ENCODE assay signal across 11 cellular contexts in the genomic region with DNA sequence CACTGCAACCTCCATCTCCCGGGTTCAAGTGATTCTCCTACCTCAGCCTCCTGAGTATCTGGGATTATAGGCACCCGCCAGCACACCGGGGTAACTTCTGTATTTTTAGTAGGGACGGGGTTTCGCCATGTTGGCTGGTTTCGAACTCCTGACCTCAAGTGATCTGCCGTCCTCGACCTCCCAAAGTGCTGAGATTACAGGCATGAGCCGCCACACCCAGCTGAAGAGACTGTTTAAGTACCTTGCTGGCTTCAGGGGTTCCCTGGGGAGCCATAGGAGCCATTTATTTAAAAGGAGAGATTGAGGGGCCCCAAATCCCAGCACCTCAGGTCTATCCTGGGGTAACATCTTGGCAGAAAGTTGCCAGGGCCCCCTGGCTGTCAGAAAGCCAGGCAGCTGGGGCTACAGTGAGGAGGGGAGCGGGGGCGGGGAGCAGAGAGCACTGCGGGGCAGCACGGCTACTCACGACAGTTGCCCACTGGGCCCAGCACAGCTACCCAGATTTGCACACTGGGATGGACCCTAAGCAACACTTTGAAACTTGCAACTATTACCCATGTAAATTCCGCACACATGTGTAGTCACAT. TPM values are rescaled to one million over a fixed set of nuclear protein-coding genes. Genes with fewer than 3 reads are reported as not detected.
DNase-seq lines count a peak whose midpoint lies in the region; ATAC-seq and TF ChIP-seq lines count a peak whose summit lies in the region.
"Had no signal": no experiment of that assay in that cellular context is flagged by ENCODE, and none has a peak within 500 bp of the region (broad histone marks: within the 10 kb centered on the region; RNA-seq: fewer than 3 reads in every experiment).

No MANE protein-coding gene starts in this region.

- no peak overlapping the region for H4K8ac ChIP-seq in IMR-90 (ENCODE audit: low read depth in 2 of 2, low read length in 2 of 2)

- H3K27me3 ChIP-seq in SK-N-SH (ENCODE audit: insufficient read depth): no peaks in the 10 kb centered on the region; the same call in 1 of the 2 replicates
- H3K27me3 ChIP-seq in IMR-90 (ENCODE audit: control insufficient read depth, insufficient read depth, low read length): peaks cover 28% of the 10 kb centered on the region
- H3K27me3 ChIP-seq in neutrophil: peaks cover 16% of the 10 kb centered on the region

- H2BK5ac ChIP-seq in IMR-90 (ENCODE audit: low read depth, low read length, poor library complexity, severe bottlenecking): no peak overlapping the region

- peaks cover 5 to 12% of the 10 kb centered on the region in 2 experiments; a peak in 2 of 4 replicates for H3K4me1 ChIP-seq in SK-N-SH (ENCODE audit: control insufficient read depth in 1 of 2, insufficient read depth in 2 of 2, low read depth in 1 of 2, low read length in 1 of 2)
- H3K4me1 ChIP-seq in IMR-90 (ENCODE audit: control insufficient read depth, insufficient read depth, low read length): peaks cover 7% of the 10 kb centered on the region; the same call in 1 of the 2 replicates
- H3K4me1 ChIP-seq in neutrophil (ENCODE audit: control insufficient read depth in 1 of 2, insufficient read depth in 1 of 2, low read depth in 1 of 2, low read length in 1 of 2): peaks cover 60 to 77% of the 10 kb centered on the region in 2 experiments

- TF ChIP-seq POLR2A in IMR-90 (IDR thresholded peaks at IDR 0.05; ENCODE audit: low read depth, low read length): no peak
- TF ChIP-seq POLR2A in erythroblast (IDR thresholded peaks at IDR 0.05; ENCODE audit: low read length): no peak

- H3K9me2 ChIP-seq in SK-N-SH: no peaks in the 10 kb centered on the region

- H3K14ac ChIP-seq in IMR-90 (replicated peaks; ENCODE audit: low read depth, low read length): no peak overlapping the region

- no peaks in the 10 kb centered on the region for H4K20me1 ChIP-seq in SK-N-SH (ENCODE audit: insufficient read depth)
- peaks cover 7% of the 10 kb centered on the region; the same call in 1 of the 2 replicates for H4K20me1 ChIP-seq in IMR-90 (ENCODE audit: insufficient read depth, low read length)

- TF ChIP-seq CTCF in SK-N-SH (IDR thresholded peaks at IDR 0.05) (no peak), IMR-90 (conservative IDR thresholded peaks at IDR 0.05; ENCODE audit: low read depth, low read length) (no peak), neutrophil (IDR thresholded peaks at IDR 0.05) (no peak)

- H3K9ac ChIP-seq in SK-N-SH (no peak overlapping the region), IMR-90 (ENCODE audit: low read depth, low read length) (no peak overlapping the region)

- H3K27ac ChIP-seq in SK-N-SH (ENCODE audit: low read depth in 2 of 2, low read length in 1 of 2) (no peak overlapping the region), IMR-90 (ENCODE audit: insufficient read depth, low read length) (no peak overlapping the region), neutrophil (peak overlapping the region; percentile 87)

- H3K4me3 Mint-ChIP-seq in activated naive CD8-positive, alpha-beta T cell treated with anti-CD3 and anti-CD28 coated beads for 36 hours: peak overlapping the region; percentile 76

- H3K4me3 ChIP-seq in SK-N-SH (ENCODE audit: low read depth in 2 of 2, low read length in 1 of 2): no peak overlapping the region
- no peak overlapping the region for H3K4me3 ChIP-seq in IMR-90 (ENCODE audit: insufficient read depth, low read depth, low read length)
- peak overlapping the region; percentile 88 to 96 for H3K4me3 ChIP-seq in neutrophil (ENCODE audit: low read depth in 1 of 2, low read length in 1 of 2)

- no peak overlapping the region for H3K27ac Mint-ChIP-seq in activated naive CD8-positive, alpha-beta T cell treated with anti-CD3 and anti-CD28 coated beads for 36 hours

- in situ Hi-C loops in IMR-90 (cut with MboI; ENCODE audit: low sequenced_read_pairs): no loop called here

- H3K36me3 Mint-ChIP-seq in activated naive CD8-positive, alpha-beta T cell treated with anti-CD3 and anti-CD28 coated beads for 36 hours: no peaks in the 10 kb centered on the region

- no peak overlapping the region for H4K91ac ChIP-seq in IMR-90 (ENCODE audit: insufficient read depth, low read depth, low read length)

- H3K27me3 Mint-ChIP-seq in activated naive CD8-positive, alpha-beta T cell treated with anti-CD3 and anti-CD28 coated beads for 36 hours: no peaks in the 10 kb centered on the region

- intact Hi-C loops in IMR-90 (cut with micrococcal nuclease): loop anchor here (1.0 kb wide), 1 partner anchor 21 kb away; the partner anchor contains the start of gene MVD

- peaks cover 37% of the 10 kb centered on the region for H3K4me1 Mint-ChIP-seq in activated naive CD8-positive, alpha-beta T cell treated with anti-CD3 and anti-CD28 coated beads for 36 hours

- H3K18ac ChIP-seq in IMR-90 (ENCODE audit: low read depth, low read length): no peak overlapping the region

- CTCF ChIA-PET in SK-N-SH (lab: Yijun Ruan, JAX) (interaction anchor here (1.0 to 1.9 kb wide), 7 partner anchors 9 to 53 kb away, joined by 3 to 12 read pairs (median 4); no protein-coding TSS in a partner anchor), IMR-90 (lab: Yijun Ruan, JAX) (interaction anchor here (0.9 kb wide), 1 partner anchor 88 kb away, joined by 4 read pairs; no protein-coding TSS in a partner anchor)

- 0 out of 2 replicates have a peak overlapping the region, but pooled peaks have one; percentile 51 for H2AFZ ChIP-seq in SK-N-SH (ENCODE audit: low read depth)
- peak overlapping the region; percentile 84 for H2AFZ ChIP-seq in IMR-90 (replicated peaks; ENCODE audit: low read length, poor library complexity)

- H3K9me3 ChIP-seq in SK-N-SH (no peaks in the 10 kb centered on the region), IMR-90 (ENCODE audit: control insufficient read depth, insufficient read depth, low read length) (no peaks in the 10 kb centered on the region), neutrophil (no peaks in the 10 kb centered on the region)
- H3K9me3 ChIP-seq: A549 had no signal

- POLR2A ChIA-PET in SK-N-SH (lab: Yijun Ruan, JAX): no interaction called here
- POLR2A ChIA-PET in IMR-90 (lab: Charles Lee; ENCODE audit: unreplicated experiment): no interaction called here

- 76% methylated on average over 10 of the region's 15 CpGs for WGBS in SK-N-SH (ENCODE audit: low lambda C conversion rate)
- 80% methylated on average over 3 of the region's 15 CpGs; no CpG with 5 or more reads in 1 of the 2 experiments for WGBS in IMR-90 (ENCODE audit: extremely low coverage in 2 of 2, insufficient read length in 1 of 2), 2 experiments

- no peak overlapping the region for H2AK5ac ChIP-seq in IMR-90 (ENCODE audit: low read depth, low read length)

- H3K36me3 ChIP-seq in SK-N-SH (replicated peaks in 1 of 2; ENCODE audit: control insufficient read depth in 1 of 2, insufficient read depth in 2 of 2, low read length in 1 of 2): no peaks in the 10 kb centered on the region
- no peaks in the 10 kb centered on the region for H3K36me3 ChIP-seq in IMR-90 (ENCODE audit: control insufficient read depth, insufficient read depth, low read length)
- peaks cover 16% of the 10 kb centered on the region for H3K36me3 ChIP-seq in neutrophil

- no peak overlapping the region for H3K23ac ChIP-seq in IMR-90 (ENCODE audit: low read depth, low read length)

- no peak overlapping the region for H3K4ac ChIP-seq in IMR-90 (ENCODE audit: low read depth, low read length)

- no peak overlapping the region for H3K56ac ChIP-seq in IMR-90 (ENCODE audit: extremely low read depth, insufficient read depth, low read length)

- DNase-seq in SK-N-SH (peak; percentile 39), IMR-90 (no peak), cortex of kidney (lab: John Stamatoyannopoulos, UW) (no peak), erythroblast (lab: John Stamatoyannopoulos, UW) (no peak), NOMO-1 (lab: John Stamatoyannopoulos, UW; ENCODE audit: unreplicated experiment in 2 of 2) (no peak)
- DNase-seq in activated naive CD8-positive, alpha-beta T cell treated with anti-CD3 and anti-CD28 coated beads for 36 hours: no peak

- peaks cover 5% of the 10 kb centered on the region for H3F3A ChIP-seq in SK-N-SH (replicated peaks; ENCODE audit: insufficient read depth)

- H2BK15ac ChIP-seq in IMR-90 (ENCODE audit: low read depth, low read length): no peak overlapping the region

- TF ChIP-seq RAD21 in SK-N-SH (IDR thresholded peaks at IDR 0.05; ENCODE audit: low read length): no peak
- no peak for TF ChIP-seq RAD21 in IMR-90 (IDR thresholded peaks at IDR 0.05; ENCODE audit: low read length)

- dilution Hi-C loops in IMR-90 (cut with HindIII; ENCODE audit: low sequenced_read_pairs, unreplicated experiment): no loop called here

- ATAC-seq in SK-N-SH treated with all-trans-retinoic acid at 6 μM for 48 hours (no peak), IMR-90 (ENCODE audit: low read depth) (peak; percentile 2; the same call in 1 of the 2 replicates)

- no peaks in the 10 kb centered on the region for H3K79me1 ChIP-seq in IMR-90 (ENCODE audit: low read depth in 1 of 2, low read length in 2 of 2)

- no peak overlapping the region for H4K5ac ChIP-seq in IMR-90 (ENCODE audit: low read depth, low read length)

- TF ChIP-seq EP300 in SK-N-SH (IDR thresholded peaks at IDR 0.05; ENCODE audit: borderline replicate concordance in 1 of 2, low read depth in 1 of 2, low read length in 1 of 2): no peak

- BruUV-seq in IMR-90 (replicated peaks; lab: Mats Ljungman, UMichigan): no TSS peak

- H3K4me2 ChIP-seq in SK-N-SH: 0 out of 2 replicates have a peak overlapping the region, but pooled peaks have one; percentile 98
- no peak overlapping the region for H3K4me2 ChIP-seq in IMR-90 (ENCODE audit: low read depth, low read length)

- H2AK9ac ChIP-seq in IMR-90 (replicated peaks; ENCODE audit: low read depth, low read length, poor library complexity): no peak overlapping the region

- H2BK20ac ChIP-seq in IMR-90 (ENCODE audit: low read depth, low read length): no peak overlapping the region

- no peak overlapping the region for H2BK120ac ChIP-seq in IMR-90 (ENCODE audit: low read depth, low read length)

- no peaks in the 10 kb centered on the region for H3K79me2 ChIP-seq in SK-N-SH (ENCODE audit: insufficient read depth)

- no peaks in the 10 kb centered on the region for H3K9me3 Mint-ChIP-seq in activated naive CD8-positive, alpha-beta T cell treated with anti-CD3 and anti-CD28 coated beads for 36 hours

- H3K9me1 ChIP-seq in IMR-90 (ENCODE audit: insufficient read depth, low read length): no peaks in the 10 kb centered on the region

RNA-seq across cellular contexts. Expression of gene SNAI3, which starts 1.6 kb away (rescaled TPM):
- polyA plus RNA-seq in SK-N-SH (2012; rRNA removed) (0.03 and 0.18 TPM in 2 replicates), IMR-90 (2012; rRNA removed) (0.21 and 0.34 TPM in 2 replicates)
- polyA plus RNA-seq in SK-N-SH (2012; cell fraction: cytosol; rRNA removed): 0.06 and 0.09 TPM in 2 replicates
- polyA plus RNA-seq in SK-N-SH (2012; cell fraction: nucleus; rRNA removed): 0.24 and 0.32 TPM in 2 replicates
- total RNA-seq in IMR-90 (2012; rRNA removed): not detected in 2 replicates
- 0.19 and 0.21 TPM in 2 replicates for polyA plus RNA-seq in IMR-90 (2012; cell fraction: cytosol; rRNA removed)
- 0.11 and 0.23 TPM in 2 replicates for polyA plus RNA-seq in IMR-90 (2012; cell fraction: nucleus; rRNA removed; ENCODE audit: low replicate concordance)
- total RNA-seq in activated naive CD8-positive, alpha-beta T cell treated with anti-CD3 and anti-CD28 coated beads for 36 hours: 1 to 10 TPM; 2.0 to 2.2 TPM
- total RNA-seq: bronchial epithelial cell, urinary bladder had no signal
- polyA plus RNA-seq: A549 had no signal

RNA-seq across cellular contexts. Expression of gene RNF166, which starts 21.5 kb away (rescaled TPM):
- polyA plus RNA-seq in SK-N-SH (2012; rRNA removed) (17.0 and 17.2 TPM in 2 replicates), IMR-90 (2012; rRNA removed) (17.4 and 24.1 TPM in 2 replicates)
- polyA plus RNA-seq in SK-N-SH (2012; cell fraction: cytosol; rRNA removed): 7.5 and 11.2 TPM in 2 replicates
- 29.1 and 45.4 TPM in 2 replicates for polyA plus RNA-seq in SK-N-SH (2012; cell fraction: nucleus; rRNA removed)
- 6.9 and 8.1 TPM in 2 replicates for total RNA-seq in IMR-90 (2012; rRNA removed)
- polyA plus RNA-seq in IMR-90 (2012; cell fraction: cytosol; rRNA removed): 13.4 and 20.8 TPM in 2 replicates
- polyA plus RNA-seq in IMR-90 (2012; cell fraction: nucleus; rRNA removed; ENCODE audit: low replicate concordance): 31.6 and 83.7 TPM in 2 replicates
- total RNA-seq in activated naive CD8-positive, alpha-beta T cell treated with anti-CD3 and anti-CD28 coated beads for 36 hours: 10 to 100 TPM; 58.7 to 59.0 TPM

RNA-seq across cellular contexts. Expression of gene CTU2, which starts 21.6 kb away (rescaled TPM):
- polyA plus RNA-seq in SK-N-SH (2012; rRNA removed) (16.2 and 16.5 TPM in 2 replicates), IMR-90 (2012; rRNA removed) (18.4 and 23.4 TPM in 2 replicates)
- polyA plus RNA-seq in SK-N-SH (2012; cell fraction: cytosol; rRNA removed): 6.3 and 9.8 TPM in 2 replicates
- polyA plus RNA-seq in SK-N-SH (2012; cell fraction: nucleus; rRNA removed): 32.4 and 41.1 TPM in 2 replicates
- total RNA-seq in IMR-90 (2012; rRNA removed): 12.8 and 12.9 TPM in 2 replicates
- polyA plus RNA-seq in IMR-90 (2012; cell fraction: cytosol; rRNA removed): 16.4 and 19.7 TPM in 2 replicates
- polyA plus RNA-seq in IMR-90 (2012; cell fraction: nucleus; rRNA removed; ENCODE audit: low replicate concordance): 25.5 and 154 TPM in 2 replicates
- total RNA-seq in activated naive CD8-positive, alpha-beta T cell treated with anti-CD3 and anti-CD28 coated beads for 36 hours: 10 to 100 TPM; 59.7 to 62.7 TPM

RNA-seq across cellular contexts. Expression of gene MVD, which starts 21.8 kb away (rescaled TPM):
- 14.7 and 15.7 TPM in 2 replicates for polyA plus RNA-seq in SK-N-SH (2012; rRNA removed)
- 4.4 and 8.4 TPM in 2 replicates for polyA plus RNA-seq in SK-N-SH (2012; cell fraction: cytosol; rRNA removed)
- 42.1 and 57.2 TPM in 2 replicates for polyA plus RNA-seq in SK-N-SH (2012; cell fraction: nucleus; rRNA removed)
- total RNA-seq in IMR-90 (2012; rRNA removed): 17.2 and 18.3 TPM in 2 replicates
- 28.4 and 33.1 TPM in 2 replicates for polyA plus RNA-seq in IMR-90 (2012; rRNA removed)
- 28.1 and 45.4 TPM in 2 replicates for polyA plus RNA-seq in IMR-90 (2012; cell fraction: cytosol; rRNA removed)
- 63.8 and 197 TPM in 2 replicates for polyA plus RNA-seq in IMR-90 (2012; cell fraction: nucleus; rRNA removed; ENCODE audit: low replicate concordance)
- total RNA-seq in activated naive CD8-positive, alpha-beta T cell treated with anti-CD3 and anti-CD28 coated beads for 36 hours: 10 to 100 TPM; 53.3 to 56.6 TPM

RNA-seq across cellular contexts. Expression of gene CYBA, which starts 33.8 kb away (rescaled TPM):
- polyA plus RNA-seq in SK-N-SH (2012; rRNA removed): 116 and 176 TPM in 2 replicates
- 60.0 and 85.5 TPM in 2 replicates for polyA plus RNA-seq in SK-N-SH (2012; cell fraction: cytosol; rRNA removed)
- 142 and 154 TPM in 2 replicates for polyA plus RNA-seq in SK-N-SH (2012; cell fraction: nucleus; rRNA removed)
- 65.6 and 90.5 TPM in 2 replicates for total RNA-seq in IMR-90 (2012; rRNA removed)
- polyA plus RNA-seq in IMR-90 (2012; rRNA removed): 169 and 228 TPM in 2 replicates
- polyA plus RNA-seq in IMR-90 (2012; cell fraction: cytosol; rRNA removed): 205 and 351 TPM in 2 replicates
- 119 and 281 TPM in 2 replicates for polyA plus RNA-seq in IMR-90 (2012; cell fraction: nucleus; rRNA removed; ENCODE audit: low replicate concordance)
- total RNA-seq in activated naive CD8-positive, alpha-beta T cell treated with anti-CD3 and anti-CD28 coated beads for 36 hours: 100 to 1,000 TPM; 197 to 204 TPM

Comparison
In these comparisons a context has a peak if more than half of its experiments do, and no peak if none do; other contexts are left out.
1. H3K4me3 ChIP-seq: peak in neutrophil (2 of 2); none in SK-N-SH (0 of 2) and IMR-90 (single experiment).